Comparison of ENCODE assay signal across 23 cellular contexts in the genomic region with DNA sequence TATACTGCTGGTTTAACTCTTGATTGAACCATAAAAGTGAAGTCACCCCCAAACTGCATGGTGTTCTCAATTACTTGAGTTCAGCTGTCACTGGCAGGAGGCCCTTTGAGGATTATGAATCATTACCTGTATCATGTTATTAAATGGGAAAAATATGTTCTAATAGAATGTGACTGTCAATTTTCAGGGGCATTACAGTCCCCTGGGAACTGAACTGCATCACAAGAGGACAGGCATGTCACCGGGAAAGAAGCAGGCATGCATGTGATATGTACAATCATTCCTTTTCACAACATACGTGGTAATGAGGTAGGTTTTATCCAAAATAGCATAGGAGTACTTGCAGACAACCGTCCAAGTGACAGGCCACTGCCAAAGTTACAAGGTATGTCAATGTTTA.
"Had no signal": no experiment of that assay in that cellular context is flagged by ENCODE, and none has a peak within 500 bp of the region (broad histone marks: within the 10 kb centered on the region; RNA-seq: fewer than 3 reads in every experiment).

No MANE protein-coding gene starts in this region.

- H3K9me3 ChIP-seq: adrenal gland, ascending aorta, esophagus muscularis mucosa, left lung, right lobe of liver, transverse colon had no signal

- H3K4me3 Mint-ChIP-seq: activated CD4-positive, alpha-beta T cell treated with anti-CD3 and anti-CD28 coated beads, Interleukin-2, amount 10 ng/mL, durations not matched to agents 7 days and 5 days; activated CD8-positive, alpha-beta T cell treated with anti-CD3 and anti-CD28 coated beads, Interleukin-2, amount 10 ng/mL, durations not matched to agents 7 days and 5 days; activated naive CD4-positive, alpha-beta T cell treated with anti-CD3 and anti-CD28 coated beads, Interleukin-2, amount 10 ng/mL, durations not matched to agents 7 days and 5 days; effector memory CD8-positive, alpha-beta T cell; neural crest cell; stimulated activated naive B cell treated with anti-CD40 and anti-IgM and Interleukin-4, amounts not matched to agents 10 μg/mL and 1 μg/mL and 100 μg/mL, for 72 hours had no signal

- H3K4me1 ChIP-seq: adrenal gland, right lobe of liver, transverse colon had no signal

- H3K9me3 Mint-ChIP-seq: activated CD4-positive, alpha-beta T cell treated with anti-CD3 and anti-CD28 coated beads, Interleukin-2, amount 10 ng/mL, durations not matched to agents 7 days and 5 days; effector memory CD8-positive, alpha-beta T cell; neural crest cell had no signal

- ATAC-seq: activated CD8-positive, alpha-beta T cell treated with anti-CD3 and anti-CD28 coated beads, Interleukin-2, amount 10 ng/mL, durations not matched to agents 7 days and 5 days; effector memory CD8-positive, alpha-beta T cell; left lung; right lobe of liver; stimulated activated naive B cell treated with anti-CD40 and anti-IgM and Interleukin-4, amounts not matched to agents 10 μg/mL and 1 μg/mL and 100 μg/mL, for 72 hours had no signal

- H3K27me3 Mint-ChIP-seq: activated CD4-positive, alpha-beta T cell treated with anti-CD3 and anti-CD28 coated beads, Interleukin-2, amount 10 ng/mL, durations not matched to agents 7 days and 5 days; activated naive CD4-positive, alpha-beta T cell treated with anti-CD3 and anti-CD28 coated beads, Interleukin-2, amount 10 ng/mL, durations not matched to agents 7 days and 5 days; effector memory CD8-positive, alpha-beta T cell; stimulated activated naive B cell treated with anti-CD40 and anti-IgM and Interleukin-4, amounts not matched to agents 10 μg/mL and 1 μg/mL and 100 μg/mL, for 72 hours had no signal

- H3K27ac ChIP-seq: adrenal gland, ascending aorta, esophagus muscularis mucosa, hepatocyte, left lung, right lobe of liver, transverse colon had no signal

- H3K4me3 ChIP-seq: adrenal gland, ascending aorta, esophagus muscularis mucosa, hepatocyte, left lung, lung, right lobe of liver, transverse colon had no signal

- H3K27me3 ChIP-seq: adrenal gland, ascending aorta, esophagus muscularis mucosa, hepatocyte, left lung, right lobe of liver, transverse colon had no signal

- H2AFZ ChIP-seq: hepatocyte had no signal

- H3K27ac Mint-ChIP-seq: activated naive CD4-positive, alpha-beta T cell treated with anti-CD3 and anti-CD28 coated beads, Interleukin-2, amount 10 ng/mL, durations not matched to agents 7 days and 5 days; stimulated activated naive B cell treated with anti-CD40 and anti-IgM and Interleukin-4, amounts not matched to agents 10 μg/mL and 1 μg/mL and 100 μg/mL, for 72 hours had no signal

- H3K36me3 ChIP-seq: adrenal gland, ascending aorta, left lung, right lobe of liver, transverse colon had no signal

- DNase-seq: activated CD4-positive, alpha-beta T cell treated with anti-CD3 and anti-CD28 coated beads, Interleukin-2, amount 10 ng/mL, durations not matched to agents 7 days and 5 days; activated CD8-positive, alpha-beta T cell treated with anti-CD3 and anti-CD28 coated beads, Interleukin-2, amount 10 ng/mL, durations not matched to agents 7 days and 5 days; activated effector memory CD4-positive, alpha-beta T cell treated with Interleukin-2 at 50 U/mL for 16 hours; activated naive CD4-positive, alpha-beta T cell treated with anti-CD3 and anti-CD28 coated beads, Interleukin-2, amount 10 ng/mL, durations not matched to agents 7 days and 5 days; activated T-cell treated with anti-CD3 and anti-CD28 coated beads, Interleukin-2, amount 50 U/mL, for 1 hour; adrenal gland; central memory CD4-positive, alpha-beta T cell; effector memory CD8-positive, alpha-beta T cell; glutamatergic neuron; kidney glomerular epithelial cell; left lung; midbrain; posterior cingulate gyrus; right lobe of liver; small intestine; stimulated activated CD4-positive, alpha-beta T cell treated with anti-CD3 and anti-CD28 coated beads, Interleukin-2, amount 100 ng/mL, for 24 hours; stimulated activated naive B cell treated with anti-CD40 and anti-IgM and Interleukin-4, amounts not matched to agents 10 μg/mL and 1 μg/mL and 100 μg/mL, for 72 hours; transverse colon had no signal

- H3K4me2 ChIP-seq: hepatocyte had no signal
